1 cellular context compared by ENCODE assay signal in the genomic region with DNA sequence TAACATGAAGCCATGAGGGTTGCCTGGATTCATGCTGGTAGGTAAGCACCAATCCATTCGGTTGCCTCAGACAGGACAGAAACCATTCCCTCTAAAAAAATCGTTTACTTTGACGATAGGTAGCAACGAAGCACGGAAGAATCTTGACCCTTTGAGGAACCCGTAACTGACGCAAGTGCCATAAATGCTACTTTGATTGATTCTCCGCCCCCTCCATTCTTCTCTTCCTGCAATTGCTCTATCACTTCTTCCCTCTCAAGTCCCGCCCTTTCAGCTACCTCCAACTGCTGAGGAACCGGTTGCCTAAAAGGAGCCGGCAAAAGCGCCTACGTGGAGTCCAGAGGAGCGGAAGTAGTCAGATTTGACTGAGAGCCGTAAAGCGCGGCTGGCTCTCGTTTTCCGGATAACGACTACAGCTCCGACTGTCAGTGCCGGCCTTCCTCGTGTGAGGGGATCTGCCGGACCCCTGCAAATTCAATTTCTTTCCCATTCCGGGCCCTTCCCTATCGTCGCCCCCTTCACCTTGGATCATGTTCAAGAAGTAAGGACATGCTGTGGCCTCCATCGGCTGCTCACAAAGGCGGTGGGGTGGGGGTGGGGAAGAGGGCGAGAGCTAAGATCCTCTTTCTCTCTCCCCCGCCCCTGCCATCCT.
TF ChIP-seq lines count a peak whose summit lies in the region.

A gene with protein sequence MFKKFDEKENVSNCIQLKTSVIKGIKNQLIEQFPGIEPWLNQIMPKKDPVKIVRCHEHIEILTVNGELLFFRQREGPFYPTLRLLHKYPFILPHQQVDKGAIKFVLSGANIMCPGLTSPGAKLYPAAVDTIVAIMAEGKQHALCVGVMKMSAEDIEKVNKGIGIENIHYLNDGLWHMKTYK (plus strand): TSS at position 395 of the 652 bp plus-strand sequence. CDS start 136 bp downstream, at position 531.

TF ChIP-seq in HepG2, 621 proteins besides CTCF, POLR2A, EP300 and RAD21 (continued from another document and continues in another):
- TF ChIP-seq ZNF557 (CRISPR knock-in tag; IDR thresholded peaks at IDR 0.05) (no peak), KAT7 (CRISPR knock-in tag; IDR thresholded peaks at IDR 0.05; ENCODE audit: borderline replicate concordance) (no peak), ZNF367 (CRISPR knock-in tag; IDR thresholded peaks at IDR 0.05; ENCODE audit: borderline replicate concordance) (no peak), BCL6 (CRISPR knock-in tag; IDR thresholded peaks at IDR 0.05) (0 out of 2 replicates have a peak, but pooled peaks have one; percentile 17), ARNTL (CRISPR knock-in tag; IDR thresholded peaks at IDR 0.05) (no peak), ZNF383 (CRISPR knock-in tag; IDR thresholded peaks at IDR 0.05; ENCODE audit: borderline replicate concordance) (no peak), ZNF430 (CRISPR knock-in tag; IDR thresholded peaks at IDR 0.05) (no peak), FOXA3 (CRISPR knock-in tag; IDR thresholded peaks at IDR 0.05) (0 out of 2 replicates have a peak, but pooled peaks have one; percentile 5), GATAD1 (CRISPR knock-in tag; IDR thresholded peaks at IDR 0.05) (0 out of 2 replicates have a peak, but pooled peaks have one; percentile 77), ZNF780A (CRISPR knock-in tag; IDR thresholded peaks at IDR 0.05) (no peak), NFKBIZ (CRISPR knock-in tag; IDR thresholded peaks at IDR 0.05) (no peak), ZNF337 (CRISPR knock-in tag; IDR thresholded peaks at IDR 0.05; ENCODE audit: borderline replicate concordance, low read depth) (no peak), ZNF441 (CRISPR knock-in tag; IDR thresholded peaks at IDR 0.05; ENCODE audit: borderline replicate concordance) (no peak), ZNF761 (CRISPR knock-in tag; conservative IDR thresholded peaks at IDR 0.05) (no peak), ZNF605 (CRISPR knock-in tag; IDR thresholded peaks at IDR 0.05) (no peak), MAFK (conservative IDR thresholded peaks at IDR 0.05 in 1 of 2, IDR thresholded peaks at IDR 0.05 in 1 of 2; ENCODE audit: low read length in 2 of 2) (no peak), MAX (IDR thresholded peaks at IDR 0.05) (peak; percentile 34), MLLT10 (CRISPR knock-in tag; IDR thresholded peaks at IDR 0.05) (no peak), CAMTA2 (CRISPR knock-in tag; IDR thresholded peaks at IDR 0.05; ENCODE audit: borderline replicate concordance) (no peak), SETDB1 (CRISPR knock-in tag; IDR thresholded peaks at IDR 0.05; ENCODE audit: borderline replicate concordance) (no peak), ZNF331 (CRISPR knock-in tag; IDR thresholded peaks at IDR 0.05) (no peak), KAT8 (CRISPR knock-in tag; IDR thresholded peaks at IDR 0.05) (peak; percentile 81), ZNF589 (CRISPR knock-in tag; conservative IDR thresholded peaks at IDR 0.05) (no peak), FOXO1 (CRISPR knock-in tag; IDR thresholded peaks at IDR 0.05) (no peak), EED (CRISPR knock-in tag; IDR thresholded peaks at IDR 0.05) (no peak), ZNF747 (CRISPR knock-in tag; IDR thresholded peaks at IDR 0.05; ENCODE audit: borderline replicate concordance) (no peak), TCF12 (IDR thresholded peaks at IDR 0.05) (no peak), TCF12 (CRISPR knock-in tag; IDR thresholded peaks at IDR 0.05) (no peak), HNF4G (IDR thresholded peaks at IDR 0.05; ENCODE audit: borderline replicate concordance, low read depth, low read length) (no peak), HNF4G (CRISPR knock-in tag; IDR thresholded peaks at IDR 0.05; ENCODE audit: borderline replicate concordance, low read depth) (no peak), PCBP2 (optimal IDR thresholded peaks at IDR 0.05; ENCODE audit: low read depth, low read length, poor library complexity, severe bottlenecking) (no peak), ZNF616 (CRISPR knock-in tag; IDR thresholded peaks at IDR 0.05; ENCODE audit: low read depth) (no peak), CBFB (CRISPR knock-in tag; IDR thresholded peaks at IDR 0.05) (no peak), ZNF3 (CRISPR knock-in tag; IDR thresholded peaks at IDR 0.05) (no peak), ZNF354B (CRISPR knock-in tag; IDR thresholded peaks at IDR 0.05) (no peak), FOSL2 (CRISPR knock-in tag; IDR thresholded peaks at IDR 0.05) (no peak), MAZ (IDR thresholded peaks at IDR 0.05; ENCODE audit: borderline replicate concordance, low read depth, low read length) (no peak), MAZ (CRISPR knock-in tag; IDR thresholded peaks at IDR 0.05; ENCODE audit: low read depth) (no peak), STAG1 (CRISPR knock-in tag; IDR thresholded peaks at IDR 0.05) (no peak), BORCS8-MEF2B (CRISPR knock-in tag; IDR thresholded peaks at IDR 0.05) (no peak), JDP2 (CRISPR knock-in tag; IDR thresholded peaks at IDR 0.05; ENCODE audit: borderline replicate concordance) (no peak), SP5 (CRISPR knock-in tag; IDR thresholded peaks at IDR 0.05; ENCODE audit: borderline replicate concordance, low read depth) (peak; percentile 69; the same call in 1 of the 2 replicates), CBX5 (CRISPR knock-in tag; IDR thresholded peaks at IDR 0.05; ENCODE audit: borderline replicate concordance) (no peak), FOXP1 (IDR thresholded peaks at IDR 0.05) (no peak), FOXP1 (CRISPR knock-in tag; IDR thresholded peaks at IDR 0.05) (no peak), ZNF431 (CRISPR knock-in tag; IDR thresholded peaks at IDR 0.05; ENCODE audit: borderline replicate concordance, low read depth) (no peak), SOX6 (IDR thresholded peaks at IDR 0.05) (no peak), SOX6 (CRISPR knock-in tag; IDR thresholded peaks at IDR 0.05) (peak; percentile 59; the same call in 1 of the 2 replicates), EZH2 (conservative IDR thresholded peaks at IDR 0.05; ENCODE audit: low read depth, low read length) (no peak), HNRNPK (IDR thresholded peaks at IDR 0.05; ENCODE audit: low read depth, low read length, poor library complexity, severe bottlenecking) (no peak), ZNF549 (CRISPR knock-in tag; IDR thresholded peaks at IDR 0.05) (no peak), RBFOX2 (IDR thresholded peaks at IDR 0.05; ENCODE audit: low read depth, low read length) (0 out of 2 replicates have a peak, but pooled peaks have one; percentile 36), ETV5 (CRISPR knock-in tag; IDR thresholded peaks at IDR 0.05; ENCODE audit: borderline replicate concordance) (peak; percentile 36; the same call in 1 of the 2 replicates), ZNF737 (CRISPR knock-in tag; IDR thresholded peaks at IDR 0.05; ENCODE audit: borderline replicate concordance) (no peak), ZSCAN31 (CRISPR knock-in tag; IDR thresholded peaks at IDR 0.05; ENCODE audit: low read depth) (0 out of 2 replicates have a peak, but pooled peaks have one; percentile 47)
- TF ChIP-seq, protein P1, sequence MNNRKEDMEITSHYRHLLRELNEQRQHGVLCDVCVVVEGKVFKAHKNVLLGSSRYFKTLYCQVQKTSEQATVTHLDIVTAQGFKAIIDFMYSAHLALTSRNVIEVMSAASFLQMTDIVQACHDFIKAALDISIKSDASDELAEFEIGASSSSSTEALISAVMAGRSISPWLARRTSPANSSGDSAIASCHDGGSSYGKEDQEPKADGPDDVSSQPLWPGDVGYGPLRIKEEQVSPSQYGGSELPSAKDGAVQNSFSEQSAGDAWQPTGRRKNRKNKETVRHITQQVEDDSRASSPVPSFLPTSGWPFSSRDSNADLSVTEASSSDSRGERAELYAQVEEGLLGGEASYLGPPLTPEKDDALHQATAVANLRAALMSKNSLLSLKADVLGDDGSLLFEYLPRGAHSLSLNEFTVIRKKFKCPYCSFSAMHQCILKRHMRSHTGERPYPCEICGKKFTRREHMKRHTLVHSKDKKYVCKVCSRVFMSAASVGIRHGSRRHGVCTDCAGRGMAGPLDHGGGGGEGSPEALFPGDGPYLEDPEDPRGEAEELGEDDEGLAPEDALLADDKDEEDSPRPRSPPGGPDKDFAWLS (CRISPR knock-in tag; IDR thresholded peaks at IDR 0.05; ENCODE audit: borderline replicate concordance) = no peak
- TF ChIP-seq, protein P2, sequence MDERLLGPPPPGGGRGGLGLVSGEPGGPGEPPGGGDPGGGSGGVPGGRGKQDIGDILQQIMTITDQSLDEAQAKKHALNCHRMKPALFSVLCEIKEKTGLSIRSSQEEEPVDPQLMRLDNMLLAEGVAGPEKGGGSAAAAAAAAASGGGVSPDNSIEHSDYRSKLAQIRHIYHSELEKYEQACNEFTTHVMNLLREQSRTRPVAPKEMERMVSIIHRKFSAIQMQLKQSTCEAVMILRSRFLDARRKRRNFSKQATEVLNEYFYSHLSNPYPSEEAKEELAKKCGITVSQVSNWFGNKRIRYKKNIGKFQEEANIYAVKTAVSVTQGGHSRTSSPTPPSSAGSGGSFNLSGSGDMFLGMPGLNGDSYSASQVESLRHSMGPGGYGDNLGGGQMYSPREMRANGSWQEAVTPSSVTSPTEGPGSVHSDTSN (CRISPR knock-in tag; IDR thresholded peaks at IDR 0.05) = no peak
- TF ChIP-seq, protein P3, sequence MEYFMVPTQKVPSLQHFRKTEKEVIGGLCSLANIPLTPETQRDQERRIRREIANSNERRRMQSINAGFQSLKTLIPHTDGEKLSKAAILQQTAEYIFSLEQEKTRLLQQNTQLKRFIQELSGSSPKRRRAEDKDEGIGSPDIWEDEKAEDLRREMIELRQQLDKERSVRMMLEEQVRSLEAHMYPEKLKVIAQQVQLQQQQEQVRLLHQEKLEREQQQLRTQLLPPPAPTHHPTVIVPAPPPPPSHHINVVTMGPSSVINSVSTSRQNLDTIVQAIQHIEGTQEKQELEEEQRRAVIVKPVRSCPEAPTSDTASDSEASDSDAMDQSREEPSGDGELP (IDR thresholded peaks at IDR 0.05; ENCODE audit: borderline replicate concordance, low read depth) = no peak
- TF ChIP-seq, protein P4, sequence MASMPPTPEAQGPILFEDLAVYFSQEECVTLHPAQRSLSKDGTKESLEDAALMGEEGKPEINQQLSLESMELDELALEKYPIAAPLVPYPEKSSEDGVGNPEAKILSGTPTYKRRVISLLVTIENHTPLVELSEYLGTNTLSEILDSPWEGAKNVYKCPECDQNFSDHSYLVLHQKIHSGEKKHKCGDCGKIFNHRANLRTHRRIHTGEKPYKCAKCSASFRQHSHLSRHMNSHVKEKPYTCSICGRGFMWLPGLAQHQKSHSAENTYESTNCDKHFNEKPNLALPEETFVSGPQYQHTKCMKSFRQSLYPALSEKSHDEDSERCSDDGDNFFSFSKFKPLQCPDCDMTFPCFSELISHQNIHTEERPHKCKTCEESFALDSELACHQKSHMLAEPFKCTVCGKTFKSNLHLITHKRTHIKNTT (CRISPR knock-in tag; IDR thresholded peaks at IDR 0.05) = no peak
- TF ChIP-seq, protein P5, sequence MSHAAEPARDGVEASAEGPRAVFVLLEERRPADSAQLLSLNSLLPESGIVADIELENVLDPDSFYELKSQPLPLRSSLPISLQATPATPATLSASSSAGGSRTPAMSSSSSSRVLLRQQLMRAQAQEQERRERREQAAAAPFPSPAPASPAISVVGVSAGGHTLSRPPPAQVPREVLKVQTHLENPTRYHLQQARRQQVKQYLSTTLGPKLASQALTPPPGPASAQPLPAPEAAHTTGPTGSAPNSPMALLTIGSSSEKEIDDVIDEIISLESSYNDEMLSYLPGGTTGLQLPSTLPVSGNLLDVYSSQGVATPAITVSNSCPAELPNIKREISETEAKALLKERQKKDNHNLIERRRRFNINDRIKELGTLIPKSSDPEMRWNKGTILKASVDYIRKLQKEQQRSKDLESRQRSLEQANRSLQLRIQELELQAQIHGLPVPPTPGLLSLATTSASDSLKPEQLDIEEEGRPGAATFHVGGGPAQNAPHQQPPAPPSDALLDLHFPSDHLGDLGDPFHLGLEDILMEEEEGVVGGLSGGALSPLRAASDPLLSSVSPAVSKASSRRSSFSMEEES (CRISPR knock-in tag; IDR thresholded peaks at IDR 0.05) = no peak
- TF ChIP-seq, protein P6, sequence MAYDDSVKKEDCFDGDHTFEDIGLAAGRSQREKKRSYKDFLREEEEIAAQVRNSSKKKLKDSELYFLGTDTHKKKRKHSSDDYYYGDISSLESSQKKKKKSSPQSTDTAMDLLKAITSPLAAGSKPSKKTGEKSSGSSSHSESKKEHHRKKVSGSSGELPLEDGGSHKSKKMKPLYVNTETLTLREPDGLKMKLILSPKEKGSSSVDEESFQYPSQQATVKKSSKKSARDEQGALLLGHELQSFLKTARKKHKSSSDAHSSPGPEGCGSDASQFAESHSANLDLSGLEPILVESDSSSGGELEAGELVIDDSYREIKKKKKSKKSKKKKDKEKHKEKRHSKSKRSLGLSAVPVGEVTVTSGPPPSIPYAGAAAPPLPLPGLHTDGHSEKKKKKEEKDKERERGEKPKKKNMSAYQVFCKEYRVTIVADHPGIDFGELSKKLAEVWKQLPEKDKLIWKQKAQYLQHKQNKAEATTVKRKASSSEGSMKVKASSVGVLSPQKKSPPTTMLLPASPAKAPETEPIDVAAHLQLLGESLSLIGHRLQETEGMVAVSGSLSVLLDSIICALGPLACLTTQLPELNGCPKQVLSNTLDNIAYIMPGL (CRISPR knock-in tag; IDR thresholded peaks at IDR 0.05; ENCODE audit: borderline replicate concordance in 1 of 2, low read depth in 1 of 2) = peak in 1 of 2 experiments; percentile 45; a peak in 3 of 4 replicates
- TF ChIP-seq, protein P7, sequence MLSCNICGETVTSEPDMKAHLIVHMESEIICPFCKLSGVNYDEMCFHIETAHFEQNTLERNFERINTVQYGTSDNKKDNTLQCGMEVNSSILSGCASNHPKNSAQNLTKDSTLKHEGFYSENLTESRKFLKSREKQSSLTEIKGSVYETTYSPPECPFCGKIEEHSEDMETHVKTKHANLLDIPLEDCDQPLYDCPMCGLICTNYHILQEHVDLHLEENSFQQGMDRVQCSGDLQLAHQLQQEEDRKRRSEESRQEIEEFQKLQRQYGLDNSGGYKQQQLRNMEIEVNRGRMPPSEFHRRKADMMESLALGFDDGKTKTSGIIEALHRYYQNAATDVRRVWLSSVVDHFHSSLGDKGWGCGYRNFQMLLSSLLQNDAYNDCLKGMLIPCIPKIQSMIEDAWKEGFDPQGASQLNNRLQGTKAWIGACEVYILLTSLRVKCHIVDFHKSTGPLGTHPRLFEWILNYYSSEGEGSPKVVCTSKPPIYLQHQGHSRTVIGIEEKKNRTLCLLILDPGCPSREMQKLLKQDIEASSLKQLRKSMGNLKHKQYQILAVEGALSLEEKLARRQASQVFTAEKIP (CRISPR knock-in tag; IDR thresholded peaks at IDR 0.05; ENCODE audit: borderline replicate concordance) = no peak
- TF ChIP-seq, protein P8, sequence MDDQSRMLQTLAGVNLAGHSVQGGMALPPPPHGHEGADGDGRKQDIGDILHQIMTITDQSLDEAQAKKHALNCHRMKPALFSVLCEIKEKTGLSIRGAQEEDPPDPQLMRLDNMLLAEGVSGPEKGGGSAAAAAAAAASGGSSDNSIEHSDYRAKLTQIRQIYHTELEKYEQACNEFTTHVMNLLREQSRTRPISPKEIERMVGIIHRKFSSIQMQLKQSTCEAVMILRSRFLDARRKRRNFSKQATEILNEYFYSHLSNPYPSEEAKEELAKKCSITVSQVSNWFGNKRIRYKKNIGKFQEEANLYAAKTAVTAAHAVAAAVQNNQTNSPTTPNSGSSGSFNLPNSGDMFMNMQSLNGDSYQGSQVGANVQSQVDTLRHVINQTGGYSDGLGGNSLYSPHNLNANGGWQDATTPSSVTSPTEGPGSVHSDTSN (CRISPR knock-in tag; IDR thresholded peaks at IDR 0.05; ENCODE audit: borderline replicate concordance) = no peak
